In genomic region chr15:51883436-51883835, GRCh38 we compare ENCODE assay signal across 13 cellular contexts. TPM values are rescaled to one million over a fixed set of nuclear protein-coding genes. Genes with fewer than 3 reads are reported as not detected.
DNase-seq lines count a peak whose midpoint lies in the region; TF ChIP-seq lines count a peak whose summit lies in the region.
"Had no signal": no experiment of that assay in that cellular context is flagged by ENCODE, and none has a peak within 500 bp of the region (broad histone marks: within the 10 kb centered on the region; RNA-seq: fewer than 3 reads in every experiment).

No MANE protein-coding gene starts in this region.

- DNase-seq in GM23248 (peak; percentile 75), adipocyte (ENCODE audit: low read depth) (peak; percentile 83), fibroblast of pulmonary artery (ENCODE audit: low read depth) (peak; percentile 66), NCI-H1105 treated with DMSO at 0.1 percent for 48 hours (lab: John Stamatoyannopoulos, UW) (no peak), NK-92 (lab: John Stamatoyannopoulos, UW; ENCODE audit: unreplicated experiment) (no peak)
- no peak for DNase-seq in activated naive CD4-positive, alpha-beta T cell treated with anti-CD3 and anti-CD28 coated beads, Interleukin-2, amount 50 U/mL, for 16 hours
- DNase-seq: amygdala; CD8-positive, alpha-beta memory T cell; KBM-7; NCI-H1048; stimulated activated naive B cell treated with anti-CD40 and anti-IgM and Interleukin-4, amounts not matched to agents 10 μg/mL and 1 μg/mL and 100 μg/mL, for 72 hours had no signal

- H3K79me2 ChIP-seq in GM23248 (ENCODE audit: insufficient read depth), result peaks cover 80% of the 10 kb centered on the region

- H3K9me3 ChIP-seq in GM23248 (ENCODE audit: low read depth) (no peaks in the 10 kb centered on the region), adipocyte (ENCODE audit: control insufficient read depth, low read length) (no peaks in the 10 kb centered on the region), skeletal muscle satellite cell (replicated peaks; ENCODE audit: low read length) (no peaks in the 10 kb centered on the region)

- H3K27ac ChIP-seq in GM23248, result peak overlapping the region; percentile 14; the same call in 1 of the 2 replicates
- H3K27ac ChIP-seq: HL-60 had no signal

- no peaks in the 10 kb centered on the region for H3K36me3 ChIP-seq in GM23248 (ENCODE audit: low read depth)
- H3K36me3 ChIP-seq in adipocyte (ENCODE audit: control insufficient read depth, insufficient read depth, low read length, severe bottlenecking), result no peaks in the 10 kb centered on the region
- H3K36me3 ChIP-seq in skeletal muscle satellite cell (ENCODE audit: insufficient read depth, low read length), result peaks cover 9% of the 10 kb centered on the region

- H3K9ac ChIP-seq in GM23248 (0 out of 2 replicates have a peak overlapping the region, but pooled peaks have one; percentile 0), adipocyte (ENCODE audit: low read length) (no peak overlapping the region), skeletal muscle satellite cell (ENCODE audit: low read depth, low read length) (no peak overlapping the region)

- H3K4me2 ChIP-seq in GM23248 (ENCODE audit: unreplicated experiment) (peak overlapping the region; percentile 41), skeletal muscle satellite cell (ENCODE audit: low read length) (peak overlapping the region; percentile 32)

- H2AFZ ChIP-seq in GM23248, result no peak overlapping the region

- H3K27me3 ChIP-seq in GM23248 (replicated peaks; ENCODE audit: insufficient read depth) (no peaks in the 10 kb centered on the region), adipocyte (replicated peaks; ENCODE audit: control insufficient read depth, insufficient read depth, low read length) (no peaks in the 10 kb centered on the region), skeletal muscle satellite cell (ENCODE audit: control insufficient read depth, insufficient read depth, low read length) (no peaks in the 10 kb centered on the region)

- H3K9me2 ChIP-seq in GM23248 (ENCODE audit: insufficient read depth), result no peaks in the 10 kb centered on the region

- no peaks in the 10 kb centered on the region for H4K20me1 ChIP-seq in GM23248 (ENCODE audit: insufficient read depth)

- H3K4me1 ChIP-seq in GM23248 (ENCODE audit: insufficient read depth), result peaks cover 55% of the 10 kb centered on the region
- peaks cover 53% of the 10 kb centered on the region for H3K4me1 ChIP-seq in adipocyte (ENCODE audit: control insufficient read depth, insufficient read depth, low read length)
- peaks cover 57% of the 10 kb centered on the region for H3K4me1 ChIP-seq in skeletal muscle satellite cell (ENCODE audit: control insufficient read depth, insufficient read depth, low read length)

- peaks cover 64% of the 10 kb centered on the region for H3F3A ChIP-seq in GM23248 (ENCODE audit: insufficient read depth)

- H3K4me3 ChIP-seq in GM23248, result no peak overlapping the region
- no peak overlapping the region for H3K4me3 ChIP-seq in adipocyte (ENCODE audit: low read length)
- H3K4me3 ChIP-seq in fibroblast of pulmonary artery (replicated peaks; ENCODE audit: low read depth, low read length), result no peak overlapping the region
- no peak overlapping the region for H3K4me3 ChIP-seq in skeletal muscle satellite cell (ENCODE audit: low read length)

- no peak for TF ChIP-seq CTCF in fibroblast of pulmonary artery (IDR thresholded peaks at IDR 0.05; ENCODE audit: low read length, missing control alignments)

- in situ Hi-C loops in GM23248 (cut with MboI), result no loop called here

RNA-seq across cellular contexts. Expression of gene TMOD3, which starts 54.0 kb away (rescaled TPM):
- total RNA-seq in GM23248 (2014; rRNA removed; shearing (Covaris generic)), result 35.1 and 46.0 TPM in 2 replicates
- polyA plus RNA-seq in GM23248 (2016; fragmentation: Nextera tagmentation; extraction: Ambion mirVana), result 47.2 and 47.7 TPM in 2 replicates
- total RNA-seq in skeletal muscle satellite cell (2012; rRNA removed), result 47.4 and 49.4 TPM in 2 replicates

Comparison
In these comparisons a context has a peak if more than half of its experiments do, and no peak if none do; other contexts are left out.
1. DNase-seq: peak in GM23248 (single experiment), adipocyte (single experiment) and fibroblast of pulmonary artery (single experiment); none in NCI-H1105 treated with DMSO at 0.1 percent for 48 hours (single experiment), activated naive CD4-positive, alpha-beta T cell treated with anti-CD3 and anti-CD28 coated beads, Interleukin-2, amount 50 U/mL, for 16 hours (single experiment) and NK-92 (single experiment).